ENCODE assay signal across 14 cellular contexts in genomic region chr16:87327798-87328495, GRCh38.
"Had no signal": no experiment of that assay in that cellular context is flagged by ENCODE, and none has a peak within 500 bp of the region (broad histone marks: within the 10 kb centered on the region; RNA-seq: fewer than 3 reads in every experiment).

No MANE protein-coding gene starts in this region.

- H3K27ac ChIP-seq: parathyroid adenoma, thoracic aorta had no signal

- DNase-seq: activated CD4-positive, alpha-beta T cell treated with anti-CD3 and anti-CD28 coated beads, Interleukin-2, amount 50 U/mL, for 1 hour; activated naive CD4-positive, alpha-beta T cell treated with anti-CD3 and anti-CD28 coated beads, Interleukin-2, amount 10 ng/mL, durations not matched to agents 7 days and 5 days; central memory CD4-positive, alpha-beta T cell; small intestine; T-cell; T-helper 9 cell had no signal

- H3K9me3 Mint-ChIP-seq: activated naive CD4-positive, alpha-beta T cell treated with anti-CD3 and anti-CD28 coated beads, Interleukin-2, amount 10 ng/mL, durations not matched to agents 7 days and 5 days; naive thymus-derived CD8-positive, alpha-beta T cell; stimulated activated naive CD8-positive, alpha-beta T cell treated with anti-CD3 and anti-CD28 coated beads, Interleukin-15, Interleukin-2, amounts not matched to agents 100 ng/mL and 50 ng/mL, for 24 hours; T-cell had no signal

- H3K4me3 ChIP-seq: coronary artery, mucosa of descending colon, thoracic aorta had no signal

- H3K4me1 ChIP-seq: parathyroid adenoma had no signal

- ATAC-seq: activated CD4-positive, CD25-positive, alpha-beta regulatory T cell treated with anti-CD3 and anti-CD28 coated beads, Interleukin-2, amount 50 U/mL, for 24 hours; esophagus mucosa; mucosa of descending colon; naive thymus-derived CD8-positive, alpha-beta T cell; T-cell had no signal

- H3K9me3 ChIP-seq: mucosa of descending colon, thoracic aorta had no signal

- H3K27me3 Mint-ChIP-seq: activated naive CD4-positive, alpha-beta T cell treated with anti-CD3 and anti-CD28 coated beads, Interleukin-2, amount 10 ng/mL, durations not matched to agents 7 days and 5 days; naive thymus-derived CD8-positive, alpha-beta T cell; stimulated activated naive CD8-positive, alpha-beta T cell treated with anti-CD3 and anti-CD28 coated beads, Interleukin-15, Interleukin-2, amounts not matched to agents 100 ng/mL and 50 ng/mL, for 24 hours; T-cell had no signal

- H3K4me3 Mint-ChIP-seq: activated naive CD4-positive, alpha-beta T cell treated with anti-CD3 and anti-CD28 coated beads, Interleukin-2, amount 10 ng/mL, durations not matched to agents 7 days and 5 days; naive thymus-derived CD8-positive, alpha-beta T cell; stimulated activated naive CD8-positive, alpha-beta T cell treated with anti-CD3 and anti-CD28 coated beads, Interleukin-15, Interleukin-2, amounts not matched to agents 100 ng/mL and 50 ng/mL, for 24 hours; T-cell had no signal

- H3K27ac Mint-ChIP-seq: activated naive CD4-positive, alpha-beta T cell treated with anti-CD3 and anti-CD28 coated beads, Interleukin-2, amount 10 ng/mL, durations not matched to agents 7 days and 5 days; stimulated activated naive CD8-positive, alpha-beta T cell treated with anti-CD3 and anti-CD28 coated beads, Interleukin-15, Interleukin-2, amounts not matched to agents 100 ng/mL and 50 ng/mL, for 24 hours had no signal
